ENCODE assay signal across 8 cellular contexts in the genomic region with DNA sequence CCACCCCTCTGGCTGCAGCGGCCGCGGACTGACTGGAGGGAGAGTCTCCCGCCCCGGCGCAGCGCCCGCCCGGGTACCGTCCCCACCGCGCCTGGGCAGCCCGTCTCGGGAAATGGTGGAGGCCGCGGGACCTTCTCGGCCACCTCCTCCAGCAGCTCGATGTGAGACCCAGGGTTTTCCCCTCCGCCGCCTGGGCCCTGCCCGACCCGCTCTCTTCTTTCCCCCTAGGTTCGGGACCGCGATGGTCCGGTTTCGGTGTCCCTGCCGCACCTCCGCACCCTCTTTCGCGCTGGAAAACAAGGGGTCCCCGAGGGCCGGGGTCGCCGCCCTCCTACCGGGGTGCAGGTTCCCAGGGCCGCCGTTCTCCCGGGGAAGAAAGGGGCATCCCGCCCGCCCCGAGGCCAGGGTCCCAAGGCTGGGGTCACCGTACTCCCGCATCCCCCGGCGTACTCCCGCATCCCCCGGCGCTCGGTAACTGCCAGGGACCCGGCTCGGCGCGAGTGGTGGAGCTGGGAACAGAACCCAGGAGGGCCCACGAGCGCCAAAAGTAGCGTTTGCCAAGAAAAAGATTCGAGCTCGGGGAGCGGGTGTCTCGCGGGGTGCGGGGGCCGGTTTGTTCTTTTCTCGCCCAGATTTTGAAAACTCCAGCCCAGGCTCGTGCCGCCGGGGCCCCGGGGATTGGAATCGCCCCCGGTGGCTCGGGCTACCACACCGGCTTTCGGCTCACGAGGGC. TPM values are rescaled to one million over a fixed set of nuclear protein-coding genes. Genes with fewer than 3 reads are reported as not detected.
DNase-seq lines count a peak whose midpoint lies in the region; ATAC-seq and TF ChIP-seq lines count a peak whose summit lies in the region.

No MANE protein-coding gene starts in this region.

- ATAC-seq in activated T-cell treated with anti-CD3 and anti-CD28 coated beads, Interleukin-2, amount 50 U/mL, for 72 hours (replicated peaks in 1 of 2), result peak in 1 of 2 donors; percentile 10
- ATAC-seq in heart left ventricle (peak in 1 of 4 donors; percentile 3), HG03095 (IDR thresholded peaks at IDR 0.05; ENCODE audit: unreplicated experiment) (no peak)

- WGBS in heart left ventricle, 4 donors, result 0 to 1% (median 1%) methylated on average over 32 to 75 of the region's 75 CpGs

- H3K36me3 Mint-ChIP-seq in activated T-cell treated with anti-CD3 and anti-CD28 coated beads, Interleukin-2, amount 50 U/mL, for 72 hours (ENCODE audit: insufficient read depth in 2 of 2), result no peaks in the 10 kb centered on the region
- no peaks in the 10 kb centered on the region for H3K36me3 Mint-ChIP-seq in activated T-helper 1 cell treated with anti-CD3 and anti-CD28 coated beads, Interleukin-12 subunit alpha, Interleukin-12 subunit beta, Interleukin-2, Interleukin-4 antibody, amounts not matched to agents 30 ng/mL and 10 ng/mL and 1 ng/mL, durations not matched to agents 14 hours and 24 hours and 36 hours (ENCODE audit: low read depth)

- H3K4me3 ChIP-seq in heart left ventricle, result peak overlapping the region; percentile 81 to 99 (median 94)

- peak overlapping the region; percentile 96 to 100 (median 100) for H3K27ac ChIP-seq in heart left ventricle

- H3K4me1 Mint-ChIP-seq in activated T-cell treated with anti-CD3 and anti-CD28 coated beads, Interleukin-2, amount 50 U/mL, for 72 hours (ENCODE audit: low read depth), result peaks cover 26% of the 10 kb centered on the region
- H3K4me1 Mint-ChIP-seq in activated T-helper 1 cell treated with anti-CD3 and anti-CD28 coated beads, Interleukin-12 subunit alpha, Interleukin-12 subunit beta, Interleukin-2, Interleukin-4 antibody, amounts not matched to agents 30 ng/mL and 10 ng/mL and 1 ng/mL, durations not matched to agents 14 hours and 24 hours and 36 hours (ENCODE audit: low read depth), result peaks cover 11% of the 10 kb centered on the region

- peaks cover 39% of the 10 kb centered on the region for H3K27me3 Mint-ChIP-seq in activated T-cell treated with anti-CD3 and anti-CD28 coated beads, Interleukin-2, amount 50 U/mL, for 72 hours (ENCODE audit: low read depth)
- H3K27me3 Mint-ChIP-seq in activated T-helper 1 cell treated with anti-CD3 and anti-CD28 coated beads, Interleukin-12 subunit alpha, Interleukin-12 subunit beta, Interleukin-2, Interleukin-4 antibody, amounts not matched to agents 30 ng/mL and 10 ng/mL and 1 ng/mL, durations not matched to agents 14 hours and 24 hours and 36 hours (ENCODE audit: insufficient read depth), result peaks cover 54% of the 10 kb centered on the region

- no peaks in the 10 kb centered on the region for H3K9me3 Mint-ChIP-seq in activated T-cell treated with anti-CD3 and anti-CD28 coated beads, Interleukin-2, amount 50 U/mL, for 72 hours
- no peaks in the 10 kb centered on the region for H3K9me3 Mint-ChIP-seq in activated T-helper 1 cell treated with anti-CD3 and anti-CD28 coated beads, Interleukin-12 subunit alpha, Interleukin-12 subunit beta, Interleukin-2, Interleukin-4 antibody, amounts not matched to agents 30 ng/mL and 10 ng/mL and 1 ng/mL, durations not matched to agents 14 hours and 24 hours and 36 hours

- no peaks in the 10 kb centered on the region for H3K9me3 ChIP-seq in heart left ventricle

- DNase-seq in DMS53 (lab: John Stamatoyannopoulos, UW), result peak; percentile 69
- no peak for DNase-seq in DMS53 treated with DMSO at 0.1 percent for 48 hours (lab: John Stamatoyannopoulos, UW; ENCODE audit: unreplicated experiment)
- peak; percentile 34 to 39 for DNase-seq in activated T-cell treated with anti-CD3 and anti-CD28 coated beads, Interleukin-2, amount 50 U/mL, for 72 hours
- peak; percentile 35 to 71 (median 41) for DNase-seq in heart left ventricle
- peak; percentile 42 for DNase-seq in putamen (ENCODE audit: low spot score)
- DNase-seq in activated CD4-positive, CD25-positive, alpha-beta regulatory T cell treated with anti-CD3 and anti-CD28 coated beads, Interleukin-2, amount 50 U/mL, for 72 hours, result no peak
- no peak for DNase-seq in activated T-helper 1 cell treated with anti-CD3 and anti-CD28 coated beads, Interleukin-12 subunit alpha, Interleukin-12 subunit beta, Interleukin-2, Interleukin-4 antibody, amounts not matched to agents 30 ng/mL and 10 ng/mL and 1 ng/mL, durations not matched to agents 14 hours and 24 hours and 36 hours (ENCODE audit: low spot score)

- TF ChIP-seq POLR2A in heart left ventricle (IDR thresholded peaks at IDR 0.05), result no peak

- intact Hi-C loops in heart left ventricle (cut with DNase I), result no loop called here
- intact Hi-C loops in activated T-helper 1 cell treated with anti-CD3 and anti-CD28 coated beads, Interleukin-12 subunit alpha, Interleukin-12 subunit beta, Interleukin-2, Interleukin-4 antibody, amounts not matched to agents 30 ng/mL and 10 ng/mL and 1 ng/mL, durations not matched to agents 14 hours and 24 hours and 36 hours (cut with micrococcal nuclease), result loop anchor here (5.0 kb wide), 4 partner anchors 178 to 373 kb away; partner anchors contain the start of gene RBAK

- no peak overlapping the region for H3K27ac Mint-ChIP-seq in activated T-cell treated with anti-CD3 and anti-CD28 coated beads, Interleukin-2, amount 50 U/mL, for 72 hours
- no peak overlapping the region for H3K27ac Mint-ChIP-seq in activated T-helper 1 cell treated with anti-CD3 and anti-CD28 coated beads, Interleukin-12 subunit alpha, Interleukin-12 subunit beta, Interleukin-2, Interleukin-4 antibody, amounts not matched to agents 30 ng/mL and 10 ng/mL and 1 ng/mL, durations not matched to agents 14 hours and 24 hours and 36 hours

- no peak for TF ChIP-seq CTCF in heart left ventricle (IDR thresholded peaks at IDR 0.05)

- peaks cover 0 to 9% (median 0%) of the 10 kb centered on the region in 9 donors for H3K27me3 ChIP-seq in heart left ventricle

- H3K36me3 ChIP-seq in heart left ventricle, result peaks cover 0 to 16% (median 0%) of the 10 kb centered on the region in 9 donors

- peaks cover 6 to 36% (median 19%) of the 10 kb centered on the region in 12 donors for H3K4me1 ChIP-seq in heart left ventricle

- H3K4me3 Mint-ChIP-seq in activated T-cell treated with anti-CD3 and anti-CD28 coated beads, Interleukin-2, amount 50 U/mL, for 72 hours, result peak overlapping the region; percentile 78 to 84
- no peak overlapping the region for H3K4me3 Mint-ChIP-seq in activated T-helper 1 cell treated with anti-CD3 and anti-CD28 coated beads, Interleukin-12 subunit alpha, Interleukin-12 subunit beta, Interleukin-2, Interleukin-4 antibody, amounts not matched to agents 30 ng/mL and 10 ng/mL and 1 ng/mL, durations not matched to agents 14 hours and 24 hours and 36 hours

RNA-seq across cellular contexts. Expression of gene TNRC18, which starts 3.4 kb away (rescaled TPM):
- total RNA-seq in activated T-cell treated with anti-CD3 and anti-CD28 coated beads, Interleukin-2, amount 50 U/mL, for 72 hours, result 10 to 100 TPM; 67.6 to 69.0 TPM
- total RNA-seq in heart left ventricle, result 10 to 100 TPM; 23.4 to 66.6 (median 35.4) TPM
- 10 to 100 TPM; 26.7 to 27.6 TPM for polyA plus RNA-seq in heart left ventricle
- 42.4 and 48.7 TPM in 2 replicates for total RNA-seq in activated T-helper 1 cell treated with anti-CD3 and anti-CD28 coated beads, Interleukin-12 subunit alpha, Interleukin-12 subunit beta, Interleukin-2, Interleukin-4 antibody, amounts not matched to agents 30 ng/mL and 10 ng/mL and 1 ng/mL, durations not matched to agents 14 hours and 24 hours and 36 hours

Comparison
In these comparisons a context has a peak if more than half of its experiments do, and no peak if none do; other contexts are left out.
1. DNase-seq: peak in DMS53 (single experiment), activated T-cell treated with anti-CD3 and anti-CD28 coated beads, Interleukin-2, amount 50 U/mL, for 72 hours (2 of 2), heart left ventricle (5 of 5) and putamen (single experiment); none in DMS53 treated with DMSO at 0.1 percent for 48 hours (single experiment), activated CD4-positive, CD25-positive, alpha-beta regulatory T cell treated with anti-CD3 and anti-CD28 coated beads, Interleukin-2, amount 50 U/mL, for 72 hours (single experiment) and activated T-helper 1 cell treated with anti-CD3 and anti-CD28 coated beads, Interleukin-12 subunit alpha, Interleukin-12 subunit beta, Interleukin-2, Interleukin-4 antibody, amounts not matched to agents 30 ng/mL and 10 ng/mL and 1 ng/mL, durations not matched to agents 14 hours and 24 hours and 36 hours (single experiment).